ENCODE assay signal across 17 cellular contexts in the genomic region with DNA sequence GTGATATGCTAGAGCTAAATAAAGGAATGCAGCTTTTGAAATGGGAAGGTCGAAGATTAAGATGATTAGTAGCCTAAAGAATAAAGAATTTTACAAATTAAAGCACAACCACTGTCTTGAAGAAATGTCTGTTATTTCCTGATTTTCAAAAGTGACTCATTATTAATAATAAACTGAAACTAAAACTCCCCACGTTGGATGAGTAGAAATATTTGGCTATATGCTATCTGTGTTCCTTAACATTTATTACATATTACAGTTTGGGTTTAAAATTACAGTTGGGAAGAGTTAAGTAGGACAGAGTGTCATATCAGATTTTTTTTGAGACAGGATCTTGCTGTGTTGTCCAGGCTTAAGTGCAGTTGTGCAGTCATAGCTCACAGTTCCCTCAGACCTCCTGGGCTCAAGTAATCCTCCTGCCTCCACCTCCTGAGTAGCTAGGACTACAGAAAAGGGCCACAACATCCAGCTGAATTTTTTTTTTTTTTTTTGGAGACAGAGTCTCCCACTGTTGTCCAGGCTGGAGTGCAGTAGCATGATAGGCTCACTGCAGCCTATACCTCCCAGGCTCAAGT.
"Had no signal": no experiment of that assay in that cellular context is flagged by ENCODE, and none has a peak within 500 bp of the region (broad histone marks: within the 10 kb centered on the region; RNA-seq: fewer than 3 reads in every experiment).

No MANE protein-coding gene starts in this region.

- DNase-seq: activated CD4-positive, alpha-beta T cell treated with anti-CD3 and anti-CD28 coated beads for 36 hours; activated CD4-positive, alpha-beta T cell treated with anti-CD3 and anti-CD28 coated beads, Interleukin-2, amount 50 U/mL, for 48 hours; effector CD8-positive, alpha-beta T cell; esophagus squamous epithelium; foreskin fibroblast; glutamatergic neuron; hippocampal formation; kidney; natural killer cell; stimulated activated naive B cell treated with anti-CD40 and anti-IgM and Interleukin-4, amounts not matched to agents 10 μg/mL and 1 μg/mL and 100 μg/mL, for 72 hours; thyroid gland had no signal

- H3K9me3 ChIP-seq: esophagus squamous epithelium, neutrophil, thyroid gland had no signal

- H3K9me3 Mint-ChIP-seq: activated naive CD4-positive, alpha-beta T cell treated with anti-CD3 and anti-CD28 coated beads, Interleukin-2, amount 50 U/mL, for 24 hours; dendritic cell treated with granulocyte-macrophage colony-stimulating factor and Interleukin-4, amounts not matched to agents 40 ng/mL and 50 ng/mL, for 4 days; natural killer cell; T-helper 1 cell treated with Interleukin-12 subunit alpha and Interleukin-12 subunit beta and Interleukin-4 antibody, amounts not matched to agents 30 μg/mL and 1 μg/mL, for 36 hours had no signal

- H3K27me3 ChIP-seq: esophagus squamous epithelium, neutrophil, thyroid gland had no signal

- H3K4me1 ChIP-seq: thyroid gland had no signal

- H3K27me3 Mint-ChIP-seq: activated CD4-positive, alpha-beta T cell treated with anti-CD3 and anti-CD28 coated beads for 36 hours; activated naive CD4-positive, alpha-beta T cell treated with anti-CD3 and anti-CD28 coated beads, Interleukin-2, amount 50 U/mL, for 24 hours; dendritic cell treated with granulocyte-macrophage colony-stimulating factor and Interleukin-4, amounts not matched to agents 40 ng/mL and 50 ng/mL, for 4 days; stimulated activated naive B cell treated with anti-CD40 and anti-IgM and Interleukin-4, amounts not matched to agents 10 μg/mL and 1 μg/mL and 100 μg/mL, for 72 hours had no signal

- H3K27ac Mint-ChIP-seq: activated CD4-positive, alpha-beta T cell treated with anti-CD3 and anti-CD28 coated beads for 36 hours; activated naive CD4-positive, alpha-beta T cell treated with anti-CD3 and anti-CD28 coated beads, Interleukin-2, amount 50 U/mL, for 24 hours; dendritic cell treated with granulocyte-macrophage colony-stimulating factor and Interleukin-4, amounts not matched to agents 40 ng/mL and 50 ng/mL, for 4 days; stimulated activated naive B cell treated with anti-CD40 and anti-IgM and Interleukin-4, amounts not matched to agents 10 μg/mL and 1 μg/mL and 100 μg/mL, for 72 hours; T-helper 1 cell treated with Interleukin-12 subunit alpha and Interleukin-12 subunit beta and Interleukin-4 antibody, amounts not matched to agents 30 μg/mL and 1 μg/mL, for 36 hours had no signal

- H3K27ac ChIP-seq: esophagus squamous epithelium, neutrophil, thyroid gland had no signal

- H3K4me1 Mint-ChIP-seq: stimulated activated naive B cell treated with anti-CD40 and anti-IgM and Interleukin-4, amounts not matched to agents 10 μg/mL and 1 μg/mL and 100 μg/mL, for 72 hours had no signal

- H3K36me3 ChIP-seq: thyroid gland had no signal

- H3K4me3 ChIP-seq: esophagus squamous epithelium, lung, thyroid gland had no signal

- H3K4me3 Mint-ChIP-seq: activated CD4-positive, alpha-beta T cell treated with anti-CD3 and anti-CD28 coated beads for 36 hours; activated naive CD4-positive, alpha-beta T cell treated with anti-CD3 and anti-CD28 coated beads, Interleukin-2, amount 50 U/mL, for 24 hours; dendritic cell treated with granulocyte-macrophage colony-stimulating factor and Interleukin-4, amounts not matched to agents 40 ng/mL and 50 ng/mL, for 4 days; natural killer cell; stimulated activated naive B cell treated with anti-CD40 and anti-IgM and Interleukin-4, amounts not matched to agents 10 μg/mL and 1 μg/mL and 100 μg/mL, for 72 hours; T-helper 1 cell treated with Interleukin-12 subunit alpha and Interleukin-12 subunit beta and Interleukin-4 antibody, amounts not matched to agents 30 μg/mL and 1 μg/mL, for 36 hours had no signal

- FAIRE-seq: kidney had no signal

- ATAC-seq: activated CD4-positive, alpha-beta T cell treated with anti-CD3 and anti-CD28 coated beads for 36 hours; left lobe of liver; natural killer cell; stimulated activated naive B cell treated with anti-CD40 and anti-IgM and Interleukin-4, amounts not matched to agents 10 μg/mL and 1 μg/mL and 100 μg/mL, for 72 hours had no signal
